In genomic region chr20:35264755-35265154, GRCh38 we compare ENCODE assay signal across 14 cellular contexts. TPM values are rescaled to one million over a fixed set of nuclear protein-coding genes. Genes with fewer than 3 reads are reported as not detected.
DNase-seq lines count a peak whose midpoint lies in the region; ATAC-seq and TF ChIP-seq lines count a peak whose summit lies in the region.
"Had no signal": no experiment of that assay in that cellular context is flagged by ENCODE, and none has a peak within 500 bp of the region (broad histone marks: within the 10 kb centered on the region; RNA-seq: fewer than 3 reads in every experiment).

No MANE protein-coding gene starts in this region.

- no peaks in the 10 kb centered on the region for H3K27me3 Mint-ChIP-seq in activated CD8-positive, alpha-beta T cell treated with anti-CD3 and anti-CD28 coated beads for 36 hours
- H3K27me3 Mint-ChIP-seq: CD4-positive, CD25-positive, alpha-beta regulatory T cell had no signal

- H3K27me3 ChIP-seq in WERI-Rb-1 (ENCODE audit: insufficient read depth, low read depth, severe bottlenecking) (no peaks in the 10 kb centered on the region), kidney epithelial cell (ENCODE audit: control insufficient read depth, insufficient read depth, low read length) (no peaks in the 10 kb centered on the region), MM.1S (replicated peaks; ENCODE audit: insufficient read depth, low read length) (no peaks in the 10 kb centered on the region)

- no peak overlapping the region for H2AFZ ChIP-seq in MM.1S (ENCODE audit: low read length)

- H3K36me3 ChIP-seq in WERI-Rb-1 (peaks cover 7% of the 10 kb centered on the region), kidney epithelial cell (ENCODE audit: control insufficient read depth, insufficient read depth, low read length) (no peaks in the 10 kb centered on the region), MM.1S (replicated peaks; ENCODE audit: insufficient read depth, low read length) (no peaks in the 10 kb centered on the region)

- H3K36me3 Mint-ChIP-seq in activated CD8-positive, alpha-beta T cell treated with anti-CD3 and anti-CD28 coated beads for 36 hours (ENCODE audit: low read depth): peaks cover 9% of the 10 kb centered on the region

- no peaks in the 10 kb centered on the region for H3F3A ChIP-seq in MM.1S (ENCODE audit: insufficient read depth, low read length)

- no peak overlapping the region for H3K4me2 ChIP-seq in MM.1S (ENCODE audit: low read depth, low read length)
- H3K4me2 ChIP-seq: KMS-11 had no signal

- no peaks in the 10 kb centered on the region for H3K9me2 ChIP-seq in MM.1S (replicated peaks; ENCODE audit: insufficient read depth, low read length)

- H3K9me3 Mint-ChIP-seq in activated CD8-positive, alpha-beta T cell treated with anti-CD3 and anti-CD28 coated beads for 36 hours: no peaks in the 10 kb centered on the region
- H3K9me3 Mint-ChIP-seq: CD4-positive, CD25-positive, alpha-beta regulatory T cell had no signal

- no peaks in the 10 kb centered on the region for H3K79me2 ChIP-seq in MM.1S (ENCODE audit: low read length)

- intact Hi-C loops in activated CD8-positive, alpha-beta T cell treated with anti-CD3 and anti-CD28 coated beads for 36 hours (cut with micrococcal nuclease): no loop called here

- no peak for ATAC-seq in activated CD8-positive, alpha-beta T cell treated with anti-CD3 and anti-CD28 coated beads for 36 hours
- no peak for ATAC-seq in HG02678 (IDR thresholded peaks at IDR 0.05; ENCODE audit: unreplicated experiment)

- CTCF ChIA-PET in activated CD8-positive, alpha-beta T cell treated with anti-CD3 and anti-CD28 coated beads for 36 hours (lab: Charles Lee): interaction anchor here (0.9 to 1.4 kb wide), 5 partner anchors 8 to 200 kb away, joined by 3 to 4 read pairs (median 4); no protein-coding TSS in a partner anchor

- no peaks in the 10 kb centered on the region for H4K20me1 ChIP-seq in MM.1S (ENCODE audit: insufficient read depth, low read length)

- no peak overlapping the region for H3K27ac ChIP-seq in WERI-Rb-1
- H3K27ac ChIP-seq in MM.1S (ENCODE audit: low read length): no peak overlapping the region
- H3K27ac ChIP-seq: KMS-11 had no signal

- POLR2A ChIA-PET in activated CD8-positive, alpha-beta T cell treated with anti-CD3 and anti-CD28 coated beads for 36 hours (lab: Charles Lee): interaction anchor here (0.8 to 1.8 kb wide), 4 partner anchors 15 to 65 kb away, joined by 3 to 7 read pairs (median 3); no protein-coding TSS in a partner anchor

- H3K4me3 ChIP-seq in AG10803 (ENCODE audit: low read length): no peak overlapping the region
- H3K4me3 ChIP-seq in WERI-Rb-1 (ENCODE audit: low read depth, low read length): no peak overlapping the region
- no peak overlapping the region for H3K4me3 ChIP-seq in kidney epithelial cell (ENCODE audit: low read depth, low read length)
- no peak overlapping the region for H3K4me3 ChIP-seq in MM.1S (ENCODE audit: low read length)

- H3K27ac Mint-ChIP-seq in activated CD8-positive, alpha-beta T cell treated with anti-CD3 and anti-CD28 coated beads for 36 hours: no peak overlapping the region

- H3K4me3 Mint-ChIP-seq in activated CD8-positive, alpha-beta T cell treated with anti-CD3 and anti-CD28 coated beads for 36 hours: no peak overlapping the region
- H3K4me3 Mint-ChIP-seq: CD4-positive, CD25-positive, alpha-beta regulatory T cell had no signal

- TF ChIP-seq CTCF in AG10803 (conservative IDR thresholded peaks at IDR 0.05; ENCODE audit: low read length) (peak; percentile 23; the same call in 1 of the 2 replicates), WERI-Rb-1 (IDR thresholded peaks at IDR 0.05; ENCODE audit: low read depth, low read length) (peak; percentile 69), kidney epithelial cell (IDR thresholded peaks at IDR 0.05; ENCODE audit: insufficient read depth, low read length, poor library complexity, severe bottlenecking) (peak; percentile 70), MM.1S (IDR thresholded peaks at IDR 0.05; ENCODE audit: low read length) (no peak)
- TF ChIP-seq CTCF in activated CD8-positive, alpha-beta T cell treated with anti-CD3 and anti-CD28 coated beads for 36 hours (IDR thresholded peaks at IDR 0.05): no peak

- H3K9me3 ChIP-seq in WERI-Rb-1 (ENCODE audit: severe bottlenecking): no peaks in the 10 kb centered on the region
- no peaks in the 10 kb centered on the region for H3K9me3 ChIP-seq in MM.1S (replicated peaks; ENCODE audit: insufficient read depth, low read length)

- no peak overlapping the region for H3K9ac ChIP-seq in MM.1S (ENCODE audit: low read length)
- H3K9ac ChIP-seq: KMS-11 had no signal

- no peak for DNase-seq in AG10803 (ENCODE audit: low read depth)
- DNase-seq in HuH-7 (ENCODE audit: low spot score): peak; percentile 81
- DNase-seq in WERI-Rb-1: peak; percentile 68
- no peak for DNase-seq in kidney epithelial cell (ENCODE audit: low read depth)
- DNase-seq in activated CD8-positive, alpha-beta T cell treated with anti-CD3 and anti-CD28 coated beads for 36 hours: no peak
- no peak for DNase-seq in T1000 (lab: John Stamatoyannopoulos, UW)
- DNase-seq in MM.1S: no peak
- DNase-seq: activated CD4-positive, alpha-beta T cell treated with anti-CD3 and anti-CD28 coated beads, Interleukin-2, amount 50 U/mL, for 48 hours; CD4-positive, CD25-positive, alpha-beta regulatory T cell; central memory CD4-positive, alpha-beta T cell; head of caudate nucleus had no signal

- H3K4me1 Mint-ChIP-seq in activated CD8-positive, alpha-beta T cell treated with anti-CD3 and anti-CD28 coated beads for 36 hours (ENCODE audit: low read depth): peaks cover 2% of the 10 kb centered on the region

- H3K4me1 ChIP-seq in MM.1S (ENCODE audit: low read length): no peaks in the 10 kb centered on the region

RNA-seq across cellular contexts. Expression of gene MMP24OS, which starts 13.2 kb away (rescaled TPM):
- 17.5 and 19.3 TPM in 2 replicates for total RNA-seq in kidney epithelial cell
- 10 to 100 TPM; 46.6 to 48.4 TPM for total RNA-seq in activated CD8-positive, alpha-beta T cell treated with anti-CD3 and anti-CD28 coated beads for 36 hours

RNA-seq across cellular contexts. Expression of gene EIF6, which starts 19.8 kb away (rescaled TPM):
- 284 and 332 TPM in 2 replicates for total RNA-seq in kidney epithelial cell
- total RNA-seq in activated CD8-positive, alpha-beta T cell treated with anti-CD3 and anti-CD28 coated beads for 36 hours: 100 to 1,000 TPM; 132 to 144 TPM

RNA-seq across cellular contexts. Expression of gene FAM83C, which starts 27.5 kb away (rescaled TPM):
- not detected in 2 replicates for total RNA-seq in kidney epithelial cell
- not detected for total RNA-seq in activated CD8-positive, alpha-beta T cell treated with anti-CD3 and anti-CD28 coated beads for 36 hours
- total RNA-seq: CD4-positive, CD25-positive, alpha-beta regulatory T cell; RPMI7951 had no signal

RNA-seq across cellular contexts. Expression of gene MMP24, which starts 38.3 kb away (rescaled TPM):
- total RNA-seq in kidney epithelial cell: 6.9 and 7.5 TPM in 2 replicates
- total RNA-seq in activated CD8-positive, alpha-beta T cell treated with anti-CD3 and anti-CD28 coated beads for 36 hours: not detected
- total RNA-seq: CD4-positive, CD25-positive, alpha-beta regulatory T cell had no signal

Comparison
In these comparisons a context has a peak if more than half of its experiments do, and no peak if none do; other contexts are left out.
1. DNase-seq: peak in HuH-7 (single experiment) and WERI-Rb-1 (single experiment); none in AG10803 (single experiment), kidney epithelial cell (single experiment), activated CD8-positive, alpha-beta T cell treated with anti-CD3 and anti-CD28 coated beads for 36 hours (single experiment), T1000 (single experiment) and MM.1S (single experiment).
2. CTCF ChIP-seq: peak in AG10803 (single experiment), WERI-Rb-1 (single experiment) and kidney epithelial cell (single experiment); none in activated CD8-positive, alpha-beta T cell treated with anti-CD3 and anti-CD28 coated beads for 36 hours (single experiment) and MM.1S (single experiment).